Comparison of ENCODE assay signal across 1 cellular context in the genomic region with DNA sequence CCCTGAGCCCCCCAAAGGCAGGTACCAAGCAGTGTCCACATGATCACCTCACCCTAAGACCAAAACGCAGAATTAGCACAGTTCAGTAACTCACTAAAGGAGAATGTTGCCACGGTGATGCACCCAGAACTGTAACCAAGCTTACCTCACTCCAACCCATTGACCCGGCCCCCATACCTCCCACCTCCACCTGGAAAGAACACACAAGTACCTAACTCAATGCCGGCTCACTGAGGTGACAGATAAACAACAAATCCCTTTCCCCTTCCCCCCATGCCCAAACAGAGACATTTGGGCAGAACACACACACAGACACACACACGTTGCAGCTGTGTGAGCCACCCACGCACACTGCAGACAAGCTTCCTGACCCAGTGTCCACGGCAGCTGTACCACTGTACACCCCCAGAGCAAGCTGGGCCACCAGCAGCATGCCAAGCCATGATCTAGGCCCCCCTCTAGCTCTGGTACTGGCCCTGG.
TF ChIP-seq lines count a peak whose summit lies in the region.

No MANE protein-coding gene starts in this region.

TF ChIP-seq in SK-N-SH treated with all-trans-retinoic acid at 6 μM for 48 hours, 23 proteins besides CTCF, POLR2A, EP300 and RAD21 (continued from another document):
- TF ChIP-seq PPARA (CRISPR knock-in tag; IDR thresholded peaks at IDR 0.05; ENCODE audit: borderline replicate concordance) (no peak), RARB (CRISPR knock-in tag; IDR thresholded peaks at IDR 0.05) (no peak)
- TF ChIP-seq, protein P1, sequence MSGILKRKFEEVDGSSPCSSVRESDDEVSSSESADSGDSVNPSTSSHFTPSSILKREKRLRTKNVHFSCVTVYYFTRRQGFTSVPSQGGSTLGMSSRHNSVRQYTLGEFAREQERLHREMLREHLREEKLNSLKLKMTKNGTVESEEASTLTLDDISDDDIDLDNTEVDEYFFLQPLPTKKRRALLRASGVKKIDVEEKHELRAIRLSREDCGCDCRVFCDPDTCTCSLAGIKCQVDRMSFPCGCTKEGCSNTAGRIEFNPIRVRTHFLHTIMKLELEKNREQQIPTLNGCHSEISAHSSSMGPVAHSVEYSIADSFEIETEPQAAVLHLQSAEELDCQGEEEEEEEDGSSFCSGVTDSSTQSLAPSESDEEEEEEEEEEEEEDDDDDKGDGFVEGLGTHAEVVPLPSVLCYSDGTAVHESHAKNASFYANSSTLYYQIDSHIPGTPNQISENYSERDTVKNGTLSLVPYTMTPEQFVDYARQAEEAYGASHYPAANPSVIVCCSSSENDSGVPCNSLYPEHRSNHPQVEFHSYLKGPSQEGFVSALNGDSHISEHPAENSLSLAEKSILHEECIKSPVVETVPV (CRISPR knock-in tag; IDR thresholded peaks at IDR 0.05) = no peak
- TF ChIP-seq, protein P2, sequence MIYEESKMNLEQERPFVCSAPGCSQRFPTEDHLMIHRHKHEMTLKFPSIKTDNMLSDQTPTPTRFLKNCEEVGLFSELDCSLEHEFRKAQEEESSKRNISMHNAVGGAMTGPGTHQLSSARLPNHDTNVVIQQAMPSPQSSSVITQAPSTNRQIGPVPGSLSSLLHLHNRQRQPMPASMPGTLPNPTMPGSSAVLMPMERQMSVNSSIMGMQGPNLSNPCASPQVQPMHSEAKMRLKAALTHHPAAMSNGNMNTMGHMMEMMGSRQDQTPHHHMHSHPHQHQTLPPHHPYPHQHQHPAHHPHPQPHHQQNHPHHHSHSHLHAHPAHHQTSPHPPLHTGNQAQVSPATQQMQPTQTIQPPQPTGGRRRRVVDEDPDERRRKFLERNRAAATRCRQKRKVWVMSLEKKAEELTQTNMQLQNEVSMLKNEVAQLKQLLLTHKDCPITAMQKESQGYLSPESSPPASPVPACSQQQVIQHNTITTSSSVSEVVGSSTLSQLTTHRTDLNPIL (CRISPR knock-in tag; IDR thresholded peaks at IDR 0.05; ENCODE audit: low read depth) = no peak
- TF ChIP-seq, protein P3, sequence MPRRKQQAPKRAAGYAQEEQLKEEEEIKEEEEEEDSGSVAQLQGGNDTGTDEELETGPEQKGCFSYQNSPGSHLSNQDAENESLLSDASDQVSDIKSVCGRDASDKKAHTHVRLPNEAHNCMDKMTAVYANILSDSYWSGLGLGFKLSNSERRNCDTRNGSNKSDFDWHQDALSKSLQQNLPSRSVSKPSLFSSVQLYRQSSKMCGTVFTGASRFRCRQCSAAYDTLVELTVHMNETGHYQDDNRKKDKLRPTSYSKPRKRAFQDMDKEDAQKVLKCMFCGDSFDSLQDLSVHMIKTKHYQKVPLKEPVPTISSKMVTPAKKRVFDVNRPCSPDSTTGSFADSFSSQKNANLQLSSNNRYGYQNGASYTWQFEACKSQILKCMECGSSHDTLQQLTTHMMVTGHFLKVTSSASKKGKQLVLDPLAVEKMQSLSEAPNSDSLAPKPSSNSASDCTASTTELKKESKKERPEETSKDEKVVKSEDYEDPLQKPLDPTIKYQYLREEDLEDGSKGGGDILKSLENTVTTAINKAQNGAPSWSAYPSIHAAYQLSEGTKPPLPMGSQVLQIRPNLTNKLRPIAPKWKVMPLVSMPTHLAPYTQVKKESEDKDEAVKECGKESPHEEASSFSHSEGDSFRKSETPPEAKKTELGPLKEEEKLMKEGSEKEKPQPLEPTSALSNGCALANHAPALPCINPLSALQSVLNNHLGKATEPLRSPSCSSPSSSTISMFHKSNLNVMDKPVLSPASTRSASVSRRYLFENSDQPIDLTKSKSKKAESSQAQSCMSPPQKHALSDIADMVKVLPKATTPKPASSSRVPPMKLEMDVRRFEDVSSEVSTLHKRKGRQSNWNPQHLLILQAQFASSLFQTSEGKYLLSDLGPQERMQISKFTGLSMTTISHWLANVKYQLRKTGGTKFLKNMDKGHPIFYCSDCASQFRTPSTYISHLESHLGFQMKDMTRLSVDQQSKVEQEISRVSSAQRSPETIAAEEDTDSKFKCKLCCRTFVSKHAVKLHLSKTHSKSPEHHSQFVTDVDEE (CRISPR knock-in tag; IDR thresholded peaks at IDR 0.05) = no peak
